Comparison of ENCODE assay signal across 1 cellular context in the genomic region with DNA sequence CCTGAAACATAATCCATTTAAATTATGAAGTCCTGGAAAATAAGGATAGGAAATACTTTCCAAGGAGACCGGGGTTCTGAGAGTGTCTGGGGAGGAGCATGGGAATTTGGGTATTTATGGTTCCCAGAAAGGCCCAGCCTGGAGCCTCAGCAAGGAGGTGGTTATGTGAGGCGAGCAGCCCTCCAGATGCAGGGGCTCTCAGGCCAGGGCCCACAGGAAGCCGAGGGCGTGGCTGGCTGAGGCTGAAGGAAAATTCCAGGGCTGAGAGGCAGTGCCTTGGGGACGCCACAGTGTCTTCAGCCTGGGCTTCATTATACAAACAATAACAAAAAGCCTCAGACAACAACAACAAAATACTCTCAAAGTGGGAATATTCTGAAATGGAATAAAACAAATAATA.
TF ChIP-seq lines count a peak whose summit lies in the region.

No MANE protein-coding gene starts in this region.

TF ChIP-seq in GM23338, 12 proteins besides CTCF, POLR2A, EP300 and RAD21 (continued from another document):
- TF ChIP-seq, protein P1, sequence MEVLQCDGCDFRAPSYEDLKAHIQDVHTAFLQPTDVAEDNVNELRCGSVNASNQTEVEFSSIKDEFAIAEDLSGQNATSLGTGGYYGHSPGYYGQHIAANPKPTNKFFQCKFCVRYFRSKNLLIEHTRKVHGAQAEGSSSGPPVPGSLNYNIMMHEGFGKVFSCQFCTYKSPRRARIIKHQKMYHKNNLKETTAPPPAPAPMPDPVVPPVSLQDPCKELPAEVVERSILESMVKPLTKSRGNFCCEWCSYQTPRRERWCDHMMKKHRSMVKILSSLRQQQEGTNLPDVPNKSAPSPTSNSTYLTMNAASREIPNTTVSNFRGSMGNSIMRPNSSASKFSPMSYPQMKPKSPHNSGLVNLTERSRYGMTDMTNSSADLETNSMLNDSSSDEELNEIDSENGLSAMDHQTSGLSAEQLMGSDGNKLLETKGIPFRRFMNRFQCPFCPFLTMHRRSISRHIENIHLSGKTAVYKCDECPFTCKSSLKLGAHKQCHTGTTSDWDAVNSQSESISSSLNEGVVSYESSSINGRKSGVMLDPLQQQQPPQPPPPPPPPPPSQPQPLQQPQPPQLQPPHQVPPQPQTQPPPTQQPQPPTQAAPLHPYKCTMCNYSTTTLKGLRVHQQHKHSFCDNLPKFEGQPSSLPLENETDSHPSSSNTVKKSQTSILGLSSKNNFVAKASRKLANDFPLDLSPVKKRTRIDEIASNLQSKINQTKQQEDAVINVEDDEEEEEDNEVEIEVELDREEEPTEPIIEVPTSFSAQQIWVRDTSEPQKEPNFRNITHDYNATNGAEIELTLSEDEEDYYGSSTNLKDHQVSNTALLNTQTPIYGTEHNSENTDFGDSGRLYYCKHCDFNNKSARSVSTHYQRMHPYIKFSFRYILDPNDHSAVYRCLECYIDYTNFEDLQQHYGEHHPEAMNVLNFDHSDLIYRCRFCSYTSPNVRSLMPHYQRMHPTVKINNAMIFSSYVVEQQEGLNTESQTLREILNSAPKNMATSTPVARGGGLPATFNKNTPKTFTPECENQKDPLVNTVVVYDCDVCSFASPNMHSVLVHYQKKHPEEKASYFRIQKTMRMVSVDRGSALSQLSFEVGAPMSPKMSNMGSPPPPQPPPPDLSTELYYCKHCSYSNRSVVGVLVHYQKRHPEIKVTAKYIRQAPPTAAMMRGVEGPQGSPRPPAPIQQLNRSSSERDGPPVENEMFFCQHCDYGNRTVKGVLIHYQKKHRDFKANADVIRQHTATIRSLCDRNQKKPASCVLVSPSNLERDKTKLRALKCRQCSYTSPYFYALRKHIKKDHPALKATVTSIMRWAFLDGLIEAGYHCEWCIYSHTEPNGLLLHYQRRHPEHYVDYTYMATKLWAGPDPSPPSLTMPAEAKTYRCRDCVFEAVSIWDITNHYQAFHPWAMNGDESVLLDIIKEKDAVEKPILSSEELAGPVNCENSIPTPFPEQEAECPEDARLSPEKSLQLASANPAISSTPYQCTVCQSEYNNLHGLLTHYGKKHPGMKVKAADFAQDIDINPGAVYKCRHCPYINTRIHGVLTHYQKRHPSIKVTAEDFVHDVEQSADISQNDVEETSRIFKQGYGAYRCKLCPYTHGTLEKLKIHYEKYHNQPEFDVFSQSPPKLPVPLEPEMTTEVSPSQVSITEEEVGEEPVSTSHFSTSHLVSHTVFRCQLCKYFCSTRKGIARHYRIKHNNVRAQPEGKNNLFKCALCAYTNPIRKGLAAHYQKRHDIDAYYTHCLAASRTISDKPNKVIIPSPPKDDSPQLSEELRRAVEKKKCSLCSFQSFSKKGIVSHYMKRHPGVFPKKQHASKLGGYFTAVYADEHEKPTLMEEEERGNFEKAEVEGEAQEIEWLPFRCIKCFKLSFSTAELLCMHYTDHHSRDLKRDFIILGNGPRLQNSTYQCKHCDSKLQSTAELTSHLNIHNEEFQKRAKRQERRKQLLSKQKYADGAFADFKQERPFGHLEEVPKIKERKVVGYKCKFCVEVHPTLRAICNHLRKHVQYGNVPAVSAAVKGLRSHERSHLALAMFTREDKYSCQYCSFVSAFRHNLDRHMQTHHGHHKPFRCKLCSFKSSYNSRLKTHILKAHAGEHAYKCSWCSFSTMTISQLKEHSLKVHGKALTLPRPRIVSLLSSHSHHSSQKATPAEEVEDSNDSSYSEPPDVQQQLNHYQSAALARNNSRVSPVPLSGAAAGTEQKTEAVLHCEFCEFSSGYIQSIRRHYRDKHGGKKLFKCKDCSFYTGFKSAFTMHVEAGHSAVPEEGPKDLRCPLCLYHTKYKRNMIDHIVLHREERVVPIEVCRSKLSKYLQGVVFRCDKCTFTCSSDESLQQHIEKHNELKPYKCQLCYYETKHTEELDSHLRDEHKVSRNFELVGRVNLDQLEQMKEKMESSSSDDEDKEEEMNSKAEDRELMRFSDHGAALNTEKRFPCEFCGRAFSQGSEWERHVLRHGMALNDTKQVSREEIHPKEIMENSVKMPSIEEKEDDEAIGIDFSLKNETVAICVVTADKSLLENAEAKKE (CRISPR knock-in tag; IDR thresholded peaks at IDR 0.05), result no peak
- no peak for TF ChIP-seq ZNF114 (CRISPR knock-in tag; IDR thresholded peaks at IDR 0.05)
- no peak for TF ChIP-seq ZNF331 (CRISPR knock-in tag; IDR thresholded peaks at IDR 0.05; ENCODE audit: low read depth)
- TF ChIP-seq, protein P2, sequence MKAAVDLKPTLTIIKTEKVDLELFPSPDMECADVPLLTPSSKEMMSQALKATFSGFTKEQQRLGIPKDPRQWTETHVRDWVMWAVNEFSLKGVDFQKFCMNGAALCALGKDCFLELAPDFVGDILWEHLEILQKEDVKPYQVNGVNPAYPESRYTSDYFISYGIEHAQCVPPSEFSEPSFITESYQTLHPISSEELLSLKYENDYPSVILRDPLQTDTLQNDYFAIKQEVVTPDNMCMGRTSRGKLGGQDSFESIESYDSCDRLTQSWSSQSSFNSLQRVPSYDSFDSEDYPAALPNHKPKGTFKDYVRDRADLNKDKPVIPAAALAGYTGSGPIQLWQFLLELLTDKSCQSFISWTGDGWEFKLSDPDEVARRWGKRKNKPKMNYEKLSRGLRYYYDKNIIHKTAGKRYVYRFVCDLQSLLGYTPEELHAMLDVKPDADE (IDR thresholded peaks at IDR 0.05), result no peak
- no peak for TF ChIP-seq EZH2phosphoT487 (IDR thresholded peaks at IDR 0.05; ENCODE audit: unreplicated experiment)
- no peak for TF ChIP-seq CREB1 (CRISPR knock-in tag; IDR thresholded peaks at IDR 0.05; ENCODE audit: low read depth)
- TF ChIP-seq POLR2AphosphoS5 (IDR thresholded peaks at IDR 0.05; ENCODE audit: low read depth), result no peak
- no peak for TF ChIP-seq NANOG (IDR thresholded peaks at IDR 0.05; ENCODE audit: borderline replicate concordance)
- TF ChIP-seq, protein P3, sequence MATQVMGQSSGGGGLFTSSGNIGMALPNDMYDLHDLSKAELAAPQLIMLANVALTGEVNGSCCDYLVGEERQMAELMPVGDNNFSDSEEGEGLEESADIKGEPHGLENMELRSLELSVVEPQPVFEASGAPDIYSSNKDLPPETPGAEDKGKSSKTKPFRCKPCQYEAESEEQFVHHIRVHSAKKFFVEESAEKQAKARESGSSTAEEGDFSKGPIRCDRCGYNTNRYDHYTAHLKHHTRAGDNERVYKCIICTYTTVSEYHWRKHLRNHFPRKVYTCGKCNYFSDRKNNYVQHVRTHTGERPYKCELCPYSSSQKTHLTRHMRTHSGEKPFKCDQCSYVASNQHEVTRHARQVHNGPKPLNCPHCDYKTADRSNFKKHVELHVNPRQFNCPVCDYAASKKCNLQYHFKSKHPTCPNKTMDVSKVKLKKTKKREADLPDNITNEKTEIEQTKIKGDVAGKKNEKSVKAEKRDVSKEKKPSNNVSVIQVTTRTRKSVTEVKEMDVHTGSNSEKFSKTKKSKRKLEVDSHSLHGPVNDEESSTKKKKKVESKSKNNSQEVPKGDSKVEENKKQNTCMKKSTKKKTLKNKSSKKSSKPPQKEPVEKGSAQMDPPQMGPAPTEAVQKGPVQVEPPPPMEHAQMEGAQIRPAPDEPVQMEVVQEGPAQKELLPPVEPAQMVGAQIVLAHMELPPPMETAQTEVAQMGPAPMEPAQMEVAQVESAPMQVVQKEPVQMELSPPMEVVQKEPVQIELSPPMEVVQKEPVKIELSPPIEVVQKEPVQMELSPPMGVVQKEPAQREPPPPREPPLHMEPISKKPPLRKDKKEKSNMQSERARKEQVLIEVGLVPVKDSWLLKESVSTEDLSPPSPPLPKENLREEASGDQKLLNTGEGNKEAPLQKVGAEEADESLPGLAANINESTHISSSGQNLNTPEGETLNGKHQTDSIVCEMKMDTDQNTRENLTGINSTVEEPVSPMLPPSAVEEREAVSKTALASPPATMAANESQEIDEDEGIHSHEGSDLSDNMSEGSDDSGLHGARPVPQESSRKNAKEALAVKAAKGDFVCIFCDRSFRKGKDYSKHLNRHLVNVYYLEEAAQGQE (IDR thresholded peaks at IDR 0.05; ENCODE audit: unreplicated experiment), result no peak
- TF ChIP-seq STAT1 (IDR thresholded peaks at IDR 0.05; ENCODE audit: unreplicated experiment), result no peak
